8 cellular contexts compared by ENCODE assay signal in the genomic region with DNA sequence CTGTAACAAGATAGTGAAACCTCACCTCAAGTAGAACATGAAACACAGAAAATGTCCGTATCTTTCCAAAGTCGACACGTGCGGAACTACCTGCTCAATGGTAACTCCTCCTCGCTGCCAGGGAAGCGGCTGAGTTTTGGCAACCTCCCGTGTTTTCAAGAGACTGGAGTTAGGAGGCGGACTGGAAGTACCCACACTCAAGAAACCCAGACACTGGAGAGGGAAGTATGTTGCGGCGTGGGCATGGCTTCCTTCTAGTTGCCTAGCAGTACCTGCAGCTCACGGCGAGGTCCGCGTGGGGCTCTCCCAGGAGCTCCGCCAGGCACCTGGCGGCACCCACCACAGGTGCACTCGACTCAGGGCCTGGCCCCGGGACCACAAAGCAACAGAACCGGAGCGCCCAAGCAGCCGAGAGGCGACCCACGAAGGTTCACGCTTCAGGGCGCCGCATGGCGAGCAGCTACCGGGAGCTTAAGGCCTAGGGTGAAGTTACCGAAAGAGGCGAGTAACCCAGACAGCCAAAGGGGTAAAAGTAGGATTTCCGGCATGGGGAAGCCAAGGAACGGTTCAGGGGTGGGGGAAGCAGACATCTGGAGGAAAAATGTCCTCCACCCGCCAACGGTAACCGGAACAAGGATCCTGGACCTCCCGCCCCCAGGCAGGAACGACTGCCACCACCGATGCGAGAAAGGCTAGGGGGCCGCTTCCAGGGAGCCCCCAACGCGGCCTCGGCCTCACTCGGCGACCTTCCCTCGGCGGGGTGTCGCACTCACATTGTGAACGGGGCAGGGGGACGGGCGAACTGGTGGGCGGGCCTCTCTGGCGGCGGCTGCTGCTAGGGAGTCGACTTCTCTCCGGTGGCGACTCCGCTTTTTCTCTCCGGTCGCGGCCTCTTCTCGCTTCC. TPM values are rescaled to one million over a fixed set of nuclear protein-coding genes. Genes with fewer than 3 reads are reported as not detected.
DNase-seq lines count a peak whose midpoint lies in the region; ATAC-seq and TF ChIP-seq lines count a peak whose summit lies in the region.

No MANE protein-coding gene starts in this region.

- ATAC-seq in HG02623 (IDR thresholded peaks at IDR 0.05; ENCODE audit: unreplicated experiment) (peak; percentile 16), GM18867 (IDR thresholded peaks at IDR 0.05; ENCODE audit: unreplicated experiment) (no peak)
- ATAC-seq in activated CD8-positive, alpha-beta T cell treated with anti-CD3 and anti-CD28 coated beads for 36 hours, result peak; percentile 0

- peak overlapping the region; percentile 100 for H3K4me3 ChIP-seq in GM06990 (replicated peaks; ENCODE audit: low read depth, low read length)
- H3K4me3 ChIP-seq in effector memory CD4-positive, alpha-beta T cell (ENCODE audit: insufficient read depth, low read depth, low read length, poor library complexity, severe bottlenecking), result peak overlapping the region; percentile 89

- POLR2A ChIA-PET in activated CD8-positive, alpha-beta T cell treated with anti-CD3 and anti-CD28 coated beads for 36 hours (lab: Charles Lee), result interaction anchor here (0.7 to 6.9 kb wide), 15 partner anchors 11 to 393 kb away, joined by 3 to 74 read pairs (median 12); a partner anchor contains a TSS

- H3K36me3 ChIP-seq in GM06990 (ENCODE audit: control insufficient read depth, insufficient read depth, low read length), result no peaks in the 10 kb centered on the region; the same call in 1 of the 2 replicates
- no peaks in the 10 kb centered on the region for H3K36me3 ChIP-seq in effector memory CD4-positive, alpha-beta T cell (ENCODE audit: control insufficient read depth, insufficient read depth, low read length)

- peaks cover 43% of the 10 kb centered on the region for H3K36me3 Mint-ChIP-seq in activated CD8-positive, alpha-beta T cell treated with anti-CD3 and anti-CD28 coated beads for 36 hours (ENCODE audit: low read depth)

- H3K4me1 ChIP-seq in effector memory CD4-positive, alpha-beta T cell (ENCODE audit: control insufficient read depth, insufficient read depth, low read length, poor library complexity, severe bottlenecking), result peaks cover 28% of the 10 kb centered on the region

- intact Hi-C loops in activated CD8-positive, alpha-beta T cell treated with anti-CD3 and anti-CD28 coated beads for 36 hours (cut with micrococcal nuclease), result loop anchor here (5.0 to 10.0 kb wide), 3 partner anchors 35 to 377 kb away; no protein-coding TSS in a partner anchor

- peaks cover 2% of the 10 kb centered on the region for H3K9me3 Mint-ChIP-seq in activated CD8-positive, alpha-beta T cell treated with anti-CD3 and anti-CD28 coated beads for 36 hours

- peak overlapping the region; percentile 96 for H3K4me3 Mint-ChIP-seq in activated CD8-positive, alpha-beta T cell treated with anti-CD3 and anti-CD28 coated beads for 36 hours

- peak overlapping the region; percentile 98 for H3K27ac Mint-ChIP-seq in activated CD8-positive, alpha-beta T cell treated with anti-CD3 and anti-CD28 coated beads for 36 hours

- peaks cover 18% of the 10 kb centered on the region for H3K4me1 Mint-ChIP-seq in activated CD8-positive, alpha-beta T cell treated with anti-CD3 and anti-CD28 coated beads for 36 hours (ENCODE audit: low read depth)

- H3K27me3 Mint-ChIP-seq in activated CD8-positive, alpha-beta T cell treated with anti-CD3 and anti-CD28 coated beads for 36 hours, result no peaks in the 10 kb centered on the region

- no peaks in the 10 kb centered on the region for H3K27me3 ChIP-seq in GM06990 (replicated peaks; ENCODE audit: control insufficient read depth, insufficient read depth, low read length)
- H3K27me3 ChIP-seq in effector memory CD4-positive, alpha-beta T cell (replicated peaks; ENCODE audit: control insufficient read depth, insufficient read depth, low read length, poor library complexity, severe bottlenecking), result no peaks in the 10 kb centered on the region

- no peak for TF ChIP-seq CTCF in GM06990 (IDR thresholded peaks at IDR 0.05; ENCODE audit: insufficient read depth, low read length, poor library complexity, severe bottlenecking)
- TF ChIP-seq CTCF in activated CD8-positive, alpha-beta T cell treated with anti-CD3 and anti-CD28 coated beads for 36 hours (IDR thresholded peaks at IDR 0.05), result no peak

- DNase-seq in GM06990 (ENCODE audit: extremely low read depth, insufficient read length), result peak; percentile 77
- DNase-seq in NCI-H2171 (lab: John Stamatoyannopoulos, UW), result peak; percentile 35
- DNase-seq in activated CD8-positive, alpha-beta T cell treated with anti-CD3 and anti-CD28 coated beads for 36 hours, result peak; percentile 61
- DNase-seq in effector memory CD4-positive, alpha-beta T cell, result peak; percentile 50 to 55 (median 50)
- peak; percentile 89 for DNase-seq in mesenteric fat pad (ENCODE audit: low spot score)
- peak; percentile 68 for DNase-seq in stimulated activated CD8-positive, alpha-beta memory T cell treated with anti-CD3 and anti-CD28 coated beads, Interleukin-4, amount 100 ng/mL, for 48 hours

- H3K27ac ChIP-seq in effector memory CD4-positive, alpha-beta T cell (ENCODE audit: insufficient read depth, low read length, poor library complexity, severe bottlenecking), result peak overlapping the region; percentile 99

- CTCF ChIA-PET in activated CD8-positive, alpha-beta T cell treated with anti-CD3 and anti-CD28 coated beads for 36 hours (lab: Charles Lee), result interaction anchor here (0.9 to 2.1 kb wide), 6 partner anchors 9 to 174 kb away, joined by 3 to 7 read pairs (median 4); no protein-coding TSS in a partner anchor

- H3K9me3 ChIP-seq in effector memory CD4-positive, alpha-beta T cell (ENCODE audit: control insufficient read depth, low read length), result no peaks in the 10 kb centered on the region

RNA-seq across cellular contexts. Expression of a gene that starts 0.6 kb away (rescaled TPM):
- total RNA-seq in activated CD8-positive, alpha-beta T cell treated with anti-CD3 and anti-CD28 coated beads for 36 hours, result 100 to 1,000 TPM; 381 to 406 TPM
- 130 TPM for total RNA-seq in mesenteric fat pad

RNA-seq across cellular contexts. Expression of a gene that starts 37.6 kb away (rescaled TPM):
- total RNA-seq in activated CD8-positive, alpha-beta T cell treated with anti-CD3 and anti-CD28 coated beads for 36 hours, result 1,000 to 10,000 TPM; 1,203 to 1,221 TPM
- total RNA-seq in mesenteric fat pad, result 717 TPM

RNA-seq across cellular contexts. Expression of a gene that starts 41.7 kb away (rescaled TPM):
- 100 to 1,000 TPM; 859 to 869 TPM for total RNA-seq in activated CD8-positive, alpha-beta T cell treated with anti-CD3 and anti-CD28 coated beads for 36 hours
- 570 TPM for total RNA-seq in mesenteric fat pad

RNA-seq across cellular contexts. Expression of a gene that starts 57.4 kb away (rescaled TPM):
- total RNA-seq in activated CD8-positive, alpha-beta T cell treated with anti-CD3 and anti-CD28 coated beads for 36 hours, result 10 to 100 TPM; 80.1 to 89.3 TPM
- total RNA-seq in mesenteric fat pad, result 81.2 TPM

Comparison
In these comparisons a context has a peak if more than half of its experiments do, and no peak if none do; other contexts are left out.
1. DNase-seq: peak in every context shown above with its lines; median percentile 89 in mesenteric fat pad; 77 in GM06990; 68 in stimulated activated CD8-positive, alpha-beta memory T cell treated with anti-CD3 and anti-CD28 coated beads, Interleukin-4, amount 100 ng/mL, for 48 hours; 61 in activated CD8-positive, alpha-beta T cell treated with anti-CD3 and anti-CD28 coated beads for 36 hours; 50 in effector memory CD4-positive, alpha-beta T cell; 35 in NCI-H2171.